Comparison of ENCODE assay signal across 2 cellular contexts in the genomic region with DNA sequence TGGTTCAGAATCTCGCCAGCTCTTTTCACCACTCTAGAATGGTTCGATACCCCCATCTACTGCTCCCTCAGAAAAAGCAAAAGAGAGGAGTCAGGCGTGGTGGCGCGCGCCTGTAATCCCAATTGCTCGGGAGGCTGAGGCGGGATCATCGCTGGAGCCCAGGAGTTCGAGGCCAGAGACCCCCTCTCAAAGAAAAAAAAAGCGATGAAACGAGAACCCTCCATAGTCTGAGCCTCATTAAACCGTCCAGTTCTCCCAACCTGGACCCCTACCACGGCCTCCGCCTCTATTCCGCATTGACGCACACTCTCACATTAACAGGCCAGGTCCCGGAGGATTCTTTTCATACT.
TF ChIP-seq lines count a peak whose summit lies in the region.

No MANE protein-coding gene starts in this region.

TF ChIP-seq in A549, 52 proteins besides CTCF, POLR2A, EP300 and RAD21:
- TF ChIP-seq, protein P1, sequence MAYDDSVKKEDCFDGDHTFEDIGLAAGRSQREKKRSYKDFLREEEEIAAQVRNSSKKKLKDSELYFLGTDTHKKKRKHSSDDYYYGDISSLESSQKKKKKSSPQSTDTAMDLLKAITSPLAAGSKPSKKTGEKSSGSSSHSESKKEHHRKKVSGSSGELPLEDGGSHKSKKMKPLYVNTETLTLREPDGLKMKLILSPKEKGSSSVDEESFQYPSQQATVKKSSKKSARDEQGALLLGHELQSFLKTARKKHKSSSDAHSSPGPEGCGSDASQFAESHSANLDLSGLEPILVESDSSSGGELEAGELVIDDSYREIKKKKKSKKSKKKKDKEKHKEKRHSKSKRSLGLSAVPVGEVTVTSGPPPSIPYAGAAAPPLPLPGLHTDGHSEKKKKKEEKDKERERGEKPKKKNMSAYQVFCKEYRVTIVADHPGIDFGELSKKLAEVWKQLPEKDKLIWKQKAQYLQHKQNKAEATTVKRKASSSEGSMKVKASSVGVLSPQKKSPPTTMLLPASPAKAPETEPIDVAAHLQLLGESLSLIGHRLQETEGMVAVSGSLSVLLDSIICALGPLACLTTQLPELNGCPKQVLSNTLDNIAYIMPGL (CRISPR knock-in tag; IDR thresholded peaks at IDR 0.05; ENCODE audit: borderline replicate concordance) = no peak
- TF ChIP-seq KDM1A (IDR thresholded peaks at IDR 0.05; ENCODE audit: low read depth) (no peak), NR3C1 (IDR thresholded peaks at IDR 0.05) (no peak), ZFP36 (IDR thresholded peaks at IDR 0.05; ENCODE audit: borderline replicate concordance, partially characterized antibody) (no peak), TP53 (CRISPR knock-in tag; IDR thresholded peaks at IDR 0.05) (no peak), CEBPB (IDR thresholded peaks at IDR 0.05) (no peak), EHMT2 (IDR thresholded peaks at IDR 0.05; ENCODE audit: low read depth) (no peak), CHD2 (IDR thresholded peaks at IDR 0.05; ENCODE audit: low read length, partially characterized antibody) (no peak), EHF (CRISPR knock-in tag; IDR thresholded peaks at IDR 0.05) (no peak), BHLHE40 (IDR thresholded peaks at IDR 0.05; ENCODE audit: low read depth, low read length) (no peak), NPAS2 (CRISPR knock-in tag; IDR thresholded peaks at IDR 0.05; ENCODE audit: borderline replicate concordance) (no peak), RCOR1 (IDR thresholded peaks at IDR 0.05; ENCODE audit: low read depth, low read length) (no peak)
- TF ChIP-seq, protein P2, sequence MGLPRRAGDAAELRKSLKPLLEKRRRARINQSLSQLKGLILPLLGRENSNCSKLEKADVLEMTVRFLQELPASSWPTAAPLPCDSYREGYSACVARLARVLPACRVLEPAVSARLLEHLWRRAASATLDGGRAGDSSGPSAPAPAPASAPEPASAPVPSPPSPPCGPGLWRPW (IDR thresholded peaks at IDR 0.05) = no peak

TF ChIP-seq in IMR-90, 13 proteins besides CTCF, POLR2A, EP300 and RAD21 (continued from another document):
- no peak for TF ChIP-seq CHD1 (IDR thresholded peaks at IDR 0.05; ENCODE audit: low read depth, low read length)
- no peak for TF ChIP-seq CEBPB (IDR thresholded peaks at IDR 0.05; ENCODE audit: low read depth, low read length)
- TF ChIP-seq NFE2L2 (IDR thresholded peaks at IDR 0.05; ENCODE audit: low read depth, low read length) = no peak
TF ChIP-seq in IMR-90: peak in this region for 0.
